Comparison of ENCODE assay signal across 19 cellular contexts in genomic region chr10:19651549-19651948, GRCh38.
DNase-seq lines count a peak whose midpoint lies in the region; ATAC-seq and TF ChIP-seq lines count a peak whose summit lies in the region.
"Had no signal": no experiment of that assay in that cellular context is flagged by ENCODE, and none has a peak within 500 bp of the region (broad histone marks: within the 10 kb centered on the region; RNA-seq: fewer than 3 reads in every experiment).

No MANE protein-coding gene starts in this region.

- peak overlapping the region; percentile 85 for H3K27ac ChIP-seq in osteoblast (ENCODE audit: low read depth, low read length)
- H3K27ac ChIP-seq: PC-9, WERI-Rb-1 had no signal

- no peak overlapping the region for H3K4me2 ChIP-seq in osteoblast (ENCODE audit: insufficient read depth, low read length)
- H3K4me2 ChIP-seq: PC-9 had no signal

- no peaks in the 10 kb centered on the region for H3K36me3 ChIP-seq in BJ (ENCODE audit: control insufficient read depth, insufficient read depth, low read length)
- no peaks in the 10 kb centered on the region for H3K36me3 ChIP-seq in osteoblast (ENCODE audit: insufficient read depth, low read length)
- H3K36me3 ChIP-seq: WERI-Rb-1 had no signal

- H2AFZ ChIP-seq in osteoblast (ENCODE audit: low read length), result peak overlapping the region; percentile 9
- H2AFZ ChIP-seq: PC-9 had no signal

- no peaks in the 10 kb centered on the region for H4K20me1 ChIP-seq in osteoblast (ENCODE audit: insufficient read depth, low read length)

- peaks cover 21% of the 10 kb centered on the region for H3K4me1 ChIP-seq in osteoblast (ENCODE audit: insufficient read depth, low read length)

- POLR2A ChIA-PET in BJ (lab: Charles Lee), result no interaction called here

- TF ChIP-seq CTCF in BJ (IDR thresholded peaks at IDR 0.05; ENCODE audit: insufficient read depth, low read depth, low read length), result no peak
- no peak for TF ChIP-seq CTCF in epithelial cell of esophagus (IDR thresholded peaks at IDR 0.05; ENCODE audit: insufficient read depth, low read depth, low read length, missing control alignments)
- no peak for TF ChIP-seq CTCF in osteoblast (IDR thresholded peaks at IDR 0.05; ENCODE audit: extremely low read depth, low read depth, low read length)

- DNase-seq in BJ (ENCODE audit: low read depth) (peak; percentile 88), M059J (ENCODE audit: low read depth) (peak; percentile 19), epithelial cell of esophagus (ENCODE audit: low read depth) (peak; percentile 93), osteoblast (ENCODE audit: insufficient read length, low spot score, missing footprints) (peak; percentile 71), NCI-H1417 (lab: John Stamatoyannopoulos, UW) (no peak), cerebellum (ENCODE audit: low spot score) (no peak)
- DNase-seq: activated CD8-positive, alpha-beta memory T cell treated with anti-CD3 and anti-CD28 coated beads for 24 hours; aorta; CD4-positive, alpha-beta memory T cell; effector CD4-positive, alpha-beta T cell; head of caudate nucleus; NCI-H1436 treated with DMSO at 0.1 percent for 48 hours; NCI-H526; PC-9; posterior cingulate gyrus; T-cell; WERI-Rb-1 had no signal

- H3K4me3 ChIP-seq in BJ (ENCODE audit: low read depth, low read length), result no peak overlapping the region
- no peak overlapping the region for H3K4me3 ChIP-seq in epithelial cell of esophagus (ENCODE audit: low read length)
- no peak overlapping the region for H3K4me3 ChIP-seq in osteoblast (ENCODE audit: insufficient read depth, low read length)
- H3K4me3 ChIP-seq: PC-9 had no signal

- H3K9me3 ChIP-seq in osteoblast (ENCODE audit: low read depth, low read length), result no peaks in the 10 kb centered on the region

- CTCF ChIA-PET in BJ (lab: Yijun Ruan, JAX), result interaction anchor here (0.7 kb wide), 1 partner anchor 189 kb away, joined by 3 read pairs; no protein-coding TSS in a partner anchor

- H3K27me3 ChIP-seq in BJ (ENCODE audit: control insufficient read depth, insufficient read depth, low read length) (no peaks in the 10 kb centered on the region), osteoblast (ENCODE audit: insufficient read depth, low read length) (no peaks in the 10 kb centered on the region)

- ATAC-seq in GM18520 (IDR thresholded peaks at IDR 0.05; ENCODE audit: unreplicated experiment) (no peak), GM21528 (IDR thresholded peaks at IDR 0.05; ENCODE audit: low FRiP score, unreplicated experiment) (no peak)
- ATAC-seq: T-cell had no signal

- H3K79me2 ChIP-seq in osteoblast (ENCODE audit: insufficient read depth, low read length), result no peaks in the 10 kb centered on the region

Comparison
In these comparisons a context has a peak if more than half of its experiments do, and no peak if none do; other contexts are left out.
1. DNase-seq: peak in BJ (single experiment), M059J (single experiment), epithelial cell of esophagus (single experiment) and osteoblast (single experiment); none in NCI-H1417 (0 of 3) and cerebellum (single experiment).